In genomic region chr1:119647734-119648619, GRCh38 we compare ENCODE assay signal across 8 cellular contexts. TPM values are rescaled to one million over a fixed set of nuclear protein-coding genes. Genes with fewer than 3 reads are reported as not detected.
A peak's percentile ranks its signal among the peaks of the same experiment; 100 is the strongest.
DNase-seq lines count a peak whose midpoint lies in the region; ATAC-seq and TF ChIP-seq lines count a peak whose summit lies in the region.

ZNF697 (minus strand) TSS chr1:119648266; CDS start chr1:119626100, 22,166 bp downstream.

- H3K4me1 ChIP-seq in thyroid gland, result peaks cover 26 to 34% of the 10 kb centered on the region in 2 donors

- intact Hi-C loops in thyroid gland (cut with DNase I), result no loop called here

- peak; percentile 52 to 94 for TF ChIP-seq POLR2A in thyroid gland (IDR thresholded peaks at IDR 0.05)

- ATAC-seq in GM19463 (IDR thresholded peaks at IDR 0.05; ENCODE audit: unreplicated experiment) (peak; percentile 65), HG03571 (IDR thresholded peaks at IDR 0.05; ENCODE audit: unreplicated experiment) (peak; percentile 69)
- ATAC-seq in activated T-helper 17 cell treated with anti-CD3 and anti-CD28 coated beads, Interleukin-2, amount 50 U/mL, for 72 hours (replicated peaks), result peak; percentile 67

- H3K9me3 ChIP-seq in thyroid gland, result no peaks in the 10 kb centered on the region

- H3K27me3 Mint-ChIP-seq in activated T-helper 17 cell treated with anti-CD3 and anti-CD28 coated beads, Interleukin-2, amount 50 U/mL, for 72 hours, result peaks cover 60% of the 10 kb centered on the region
- H3K27me3 Mint-ChIP-seq in nephron progenitor cell (ENCODE audit: low read depth, poor library complexity), result peaks cover 29% of the 10 kb centered on the region

- H3K27me3 ChIP-seq in thyroid gland, result no peaks in the 10 kb centered on the region

- 0 to 2% methylated on average over 20 to 24 of the region's 81 CpGs for WGBS in thyroid gland, 2 donors

- peak; percentile 53 for TF ChIP-seq CTCF in nephron progenitor cell (IDR thresholded peaks at IDR 0.05)
- TF ChIP-seq CTCF in thyroid gland (IDR thresholded peaks at IDR 0.05), result peak in 3 of 6 experiments; percentile 40 to 59 (median 57)

- no peak within 1 kb of the TSS for H3K27ac Mint-ChIP-seq in activated T-helper 17 cell treated with anti-CD3 and anti-CD28 coated beads, Interleukin-2, amount 50 U/mL, for 72 hours
- H3K27ac Mint-ChIP-seq in nephron progenitor cell, result peak within 1 kb of the TSS; percentile 97

- peaks cover 4% of the 10 kb centered on the region for H3K9me3 Mint-ChIP-seq in activated T-helper 17 cell treated with anti-CD3 and anti-CD28 coated beads, Interleukin-2, amount 50 U/mL, for 72 hours
- H3K9me3 Mint-ChIP-seq in nephron progenitor cell, result no peaks in the 10 kb centered on the region

- H3K4me3 ChIP-seq in thyroid gland (replicated peaks in 1 of 3), result peak within 1 kb of the TSS; percentile 84 to 97 (median 92)

- DNase-seq in DMS 273 (lab: John Stamatoyannopoulos, UW; ENCODE audit: unreplicated experiment) (peak; percentile 96), NCI-H748 treated with DMSO at 0.1 percent for 48 hours (lab: John Stamatoyannopoulos, UW) (peak; percentile 83), foreskin melanocyte (peak; percentile 96), nephron progenitor cell (peak; percentile 88), thyroid gland (peak; percentile 98 to 99)

- peak within 1 kb of the TSS; percentile 83 to 94 (median 88) for H3K27ac ChIP-seq in thyroid gland

- H3K4me1 Mint-ChIP-seq in activated T-helper 17 cell treated with anti-CD3 and anti-CD28 coated beads, Interleukin-2, amount 50 U/mL, for 72 hours, result no peaks in the 10 kb centered on the region
- H3K4me1 Mint-ChIP-seq in nephron progenitor cell, result peaks cover 38% of the 10 kb centered on the region

- no peaks in the 10 kb centered on the region for H3K36me3 Mint-ChIP-seq in activated T-helper 17 cell treated with anti-CD3 and anti-CD28 coated beads, Interleukin-2, amount 50 U/mL, for 72 hours (ENCODE audit: low read depth)
- H3K36me3 Mint-ChIP-seq in nephron progenitor cell (ENCODE audit: low read depth), result peaks cover 12% of the 10 kb centered on the region

- no peaks in the 10 kb centered on the region for H3K36me3 ChIP-seq in thyroid gland

- H3K4me3 Mint-ChIP-seq in activated T-helper 17 cell treated with anti-CD3 and anti-CD28 coated beads, Interleukin-2, amount 50 U/mL, for 72 hours, result peak within 1 kb of the TSS; percentile 39
- H3K4me3 Mint-ChIP-seq in nephron progenitor cell, result peak within 1 kb of the TSS; percentile 93

RNA-seq across cellular contexts. Expression of gene ZNF697, which starts in this region (rescaled TPM):
- total RNA-seq in activated T-helper 17 cell treated with anti-CD3 and anti-CD28 coated beads, Interleukin-2, amount 50 U/mL, for 72 hours, result under 1 TPM in 1 of 2 donors, not detected in 1; 0.06 TPM
- 10 to 100 TPM; 10.8 to 17.9 (median 11.9) TPM for total RNA-seq in thyroid gland

Comparison
In these comparisons a context has a peak if more than half of its experiments do, and no peak if none do; other contexts are left out.
1. Peak in every context shown above with its lines: DNase-seq, ATAC-seq, H3K4me3 ChIP-seq and H3K27ac ChIP-seq.
2. RNA of gene ZNF697 (total RNA-seq): 10.8 to 17.9 TPM in thyroid gland; 0.06 TPM in activated T-helper 17 cell treated with anti-CD3 and anti-CD28 coated beads, Interleukin-2, amount 50 U/mL, for 72 hours; every median in the first group is over 10 times any median in the second.
3. Peak in ATAC-seq in activated T-helper 17 cell treated with anti-CD3 and anti-CD28 coated beads, Interleukin-2, amount 50 U/mL, for 72 hours; RNA of the gene not detected or under 1 TPM.